ENCODE assay signal across 11 cellular contexts in the genomic region with DNA sequence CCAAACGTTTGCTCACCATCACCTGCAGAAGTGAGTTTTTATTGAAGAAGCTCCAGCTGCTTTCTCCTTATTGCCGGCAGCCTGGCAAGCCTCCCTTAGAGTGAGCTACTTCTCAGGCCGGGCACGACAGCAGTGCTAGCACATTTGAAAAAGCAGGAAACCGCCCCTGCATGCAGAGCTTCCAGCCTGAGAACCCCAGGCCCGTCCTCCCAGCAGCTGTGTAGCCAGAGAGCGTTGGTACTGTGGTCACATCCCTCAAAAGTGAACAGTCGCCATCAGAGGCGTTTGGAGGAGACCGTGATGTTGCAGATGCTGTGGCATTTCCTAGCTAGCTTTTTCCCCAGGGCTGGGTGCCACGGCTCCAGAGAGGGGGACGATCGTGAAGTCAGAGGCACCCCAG. TPM values are rescaled to one million over a fixed set of nuclear protein-coding genes. Genes with fewer than 3 reads are reported as not detected.
DNase-seq lines count a peak whose midpoint lies in the region; ATAC-seq and TF ChIP-seq lines count a peak whose summit lies in the region.
"Had no signal": no experiment of that assay in that cellular context is flagged by ENCODE, and none has a peak within 500 bp of the region (broad histone marks: within the 10 kb centered on the region; RNA-seq: fewer than 3 reads in every experiment).

No MANE protein-coding gene starts in this region.

- peak overlapping the region in 5 of 7 donors; percentile 2 to 100 (median 35) for H3K27ac Mint-ChIP-seq in CD14-positive monocyte
- H3K27ac Mint-ChIP-seq in endothelial cell (ENCODE audit: unreplicated experiment), result peak overlapping the region; percentile 31
- H3K27ac Mint-ChIP-seq in osteocyte (ENCODE audit: unreplicated experiment), result peak overlapping the region; percentile 64

- H3K36me3 Mint-ChIP-seq in CD14-positive monocyte, result peaks cover 9 to 39% of the 10 kb centered on the region in 2 donors
- H3K36me3 Mint-ChIP-seq in endothelial cell (ENCODE audit: low read depth, unreplicated experiment), result peaks cover 7% of the 10 kb centered on the region
- H3K36me3 Mint-ChIP-seq in osteocyte (ENCODE audit: unreplicated experiment), result peaks cover 9% of the 10 kb centered on the region

- intact Hi-C loops in CD14-positive monocyte (cut with micrococcal nuclease), result loop anchor here in 1 of 2 donors (5.0 kb wide), 1 partner anchor 39 kb away; no protein-coding TSS in a partner anchor

- no peaks in the 10 kb centered on the region for H3K27me3 Mint-ChIP-seq in CD14-positive monocyte (ENCODE audit: low read depth in 3 of 3)
- peaks cover 2% of the 10 kb centered on the region for H3K27me3 Mint-ChIP-seq in endothelial cell (ENCODE audit: unreplicated experiment)
- H3K27me3 Mint-ChIP-seq in osteocyte (ENCODE audit: unreplicated experiment), result no peaks in the 10 kb centered on the region
- H3K27me3 Mint-ChIP-seq: stimulated activated memory B cell treated with anti-CD40 and anti-IgM and Interleukin-4, amounts not matched to agents 10 μg/mL and 1 μg/mL and 100 μg/mL, for 72 hours had no signal

- TF ChIP-seq CTCF in CD14-positive monocyte (IDR thresholded peaks at IDR 0.05) (no peak), VCaP (conservative IDR thresholded peaks at IDR 0.05) (no peak), endothelial cell (IDR thresholded peaks at IDR 0.05; ENCODE audit: unreplicated experiment) (no peak), osteocyte (IDR thresholded peaks at IDR 0.05) (no peak)

- ATAC-seq in GM18505 (IDR thresholded peaks at IDR 0.05; ENCODE audit: unreplicated experiment) (no peak), GM18511 (IDR thresholded peaks at IDR 0.05; ENCODE audit: unreplicated experiment) (no peak)
- ATAC-seq: stimulated activated memory B cell treated with anti-CD40 and anti-IgM and Interleukin-4, amounts not matched to agents 10 μg/mL and 1 μg/mL and 100 μg/mL, for 72 hours had no signal

- H3K4me1 Mint-ChIP-seq in CD14-positive monocyte (peaks cover 58% of the 10 kb centered on the region), endothelial cell (ENCODE audit: unreplicated experiment) (peaks cover 4% of the 10 kb centered on the region), osteocyte (ENCODE audit: unreplicated experiment) (peaks cover 29% of the 10 kb centered on the region)

- DNase-seq in CD14-positive monocyte (ENCODE audit: low spot score) (no peak), endothelial cell (ENCODE audit: low spot score) (no peak), osteocyte (ENCODE audit: extremely low spot score, unreplicated experiment) (no peak), DMS153 treated with DMSO at 0.1 percent for 48 hours (lab: John Stamatoyannopoulos, UW; ENCODE audit: unreplicated experiment) (no peak), DMS 273 (lab: John Stamatoyannopoulos, UW; ENCODE audit: unreplicated experiment) (no peak)
- DNase-seq: NCI-H1105 had no signal

- H3K27ac ChIP-seq in VCaP, result peak overlapping the region; percentile 68

- H3K9me3 Mint-ChIP-seq in CD14-positive monocyte, result no peaks in the 10 kb centered on the region
- H3K9me3 Mint-ChIP-seq in endothelial cell (ENCODE audit: unreplicated experiment), result no peaks in the 10 kb centered on the region
- no peaks in the 10 kb centered on the region for H3K9me3 Mint-ChIP-seq in osteocyte (ENCODE audit: unreplicated experiment)
- H3K9me3 Mint-ChIP-seq: stimulated activated memory B cell treated with anti-CD40 and anti-IgM and Interleukin-4, amounts not matched to agents 10 μg/mL and 1 μg/mL and 100 μg/mL, for 72 hours had no signal

- no peak for TF ChIP-seq POLR2A in GM18505 (IDR thresholded peaks at IDR 0.05; ENCODE audit: borderline replicate concordance, extremely low read depth, insufficient read depth, insufficient read length)

- H3K4me3 Mint-ChIP-seq in CD14-positive monocyte (peak overlapping the region in 1 of 2 donors; percentile 62), endothelial cell (ENCODE audit: unreplicated experiment) (no peak overlapping the region), osteocyte (ENCODE audit: unreplicated experiment) (no peak overlapping the region)
- H3K4me3 Mint-ChIP-seq: stimulated activated memory B cell treated with anti-CD40 and anti-IgM and Interleukin-4, amounts not matched to agents 10 μg/mL and 1 μg/mL and 100 μg/mL, for 72 hours had no signal

RNA-seq across cellular contexts. Expression of a gene that starts 23.5 kb away (rescaled TPM):
- 1 to 10 TPM; 5.1 to 6.3 TPM for polyA plus RNA-seq in CD14-positive monocyte
- total RNA-seq in endothelial cell (ENCODE audit: unreplicated experiment) (8.5 TPM), osteocyte (15.6 and 18.0 TPM in 2 replicates)

RNA-seq across cellular contexts. Expression of a gene that starts 24.5 kb away (rescaled TPM):
- 1 to 10 TPM; 4.6 to 5.6 TPM for polyA plus RNA-seq in CD14-positive monocyte
- total RNA-seq in endothelial cell (ENCODE audit: unreplicated experiment), result 9.9 TPM
- total RNA-seq in osteocyte, result 8.4 and 8.8 TPM in 2 replicates

RNA-seq across cellular contexts. Expression of a gene that starts 36.0 kb away (rescaled TPM):
- 10 to 100 TPM; 42.0 to 49.4 TPM for polyA plus RNA-seq in CD14-positive monocyte
- total RNA-seq in endothelial cell (ENCODE audit: unreplicated experiment) (39.8 TPM), osteocyte (79.2 and 80.3 TPM in 2 replicates)

RNA-seq across cellular contexts. Expression of a gene that starts 57.7 kb away (rescaled TPM):
- polyA plus RNA-seq in CD14-positive monocyte, result under 1 TPM in 1 of 2 donors, not detected in 1; 0.83 TPM
- total RNA-seq in endothelial cell (ENCODE audit: unreplicated experiment) (not detected), osteocyte (not detected in 2 replicates)
- total RNA-seq: Right ventricle myocardium superior had no signal
